Comparison of ENCODE assay signal across 8 cellular contexts in genomic region chr1:43969746-43970466, GRCh38. TPM values are rescaled to one million over a fixed set of nuclear protein-coding genes. Genes with fewer than 3 reads are reported as not detected.
DNase-seq lines count a peak whose midpoint lies in the region; ATAC-seq and TF ChIP-seq lines count a peak whose summit lies in the region.

DPH2 (plus strand) TSS chr1:43970010; CDS start chr1:43970176, 166 bp downstream.

- peak; percentile 27 for TF ChIP-seq POLR2A in right lobe of liver (IDR thresholded peaks at IDR 0.05)

- DNase-seq in NCI-H82 (lab: John Stamatoyannopoulos, UW) (peak; percentile 99), dorsolateral prefrontal cortex (peak; percentile 94 to 99 (median 98)), right lobe of liver (peak; percentile 97 to 98 (median 98))
- DNase-seq in activated CD4-positive, alpha-beta T cell treated with anti-CD3 and anti-CD28 coated beads, Interleukin-2, amount 50 U/mL, for 48 hours, result peak; percentile 97 to 98
- DNase-seq in stimulated activated CD4-positive, alpha-beta T cell treated with anti-CD3 and anti-CD28 coated beads, Interleukin-4, amount 100 ng/mL, for 4 hours, result peak; percentile 94 to 96

- peak within 1 kb of the TSS; percentile 68 for H3K27ac ChIP-seq in C4-2B
- H3K27ac ChIP-seq in dorsolateral prefrontal cortex, result peak within 1 kb of the TSS in 37 of 59 donors; percentile 6 to 77 (median 54)
- H3K27ac ChIP-seq in right lobe of liver, result no peak within 1 kb of the TSS

- no peaks in the 10 kb centered on the region for H3K36me3 ChIP-seq in right lobe of liver

- H3K4me1 ChIP-seq in right lobe of liver, result peaks cover 0 to 8% (median 3%) of the 10 kb centered on the region in 4 donors

- H3K27me3 ChIP-seq in dorsolateral prefrontal cortex (no peaks in the 10 kb centered on the region), right lobe of liver (no peaks in the 10 kb centered on the region)

- no peaks in the 10 kb centered on the region for H3K9me3 ChIP-seq in right lobe of liver

- TF ChIP-seq CTCF in C4-2B (conservative IDR thresholded peaks at IDR 0.05) (no peak), dorsolateral prefrontal cortex (IDR thresholded peaks at IDR 0.05 in 54 of 56, conservative IDR thresholded peaks at IDR 0.05 in 2 of 56; ENCODE audit: low read depth in 1 of 56, partially characterized antibody in 56 of 56) (peak in 54 of 56 donors; percentile 13 to 63 (median 48)), right lobe of liver (IDR thresholded peaks at IDR 0.05) (peak in 1 of 4 donors; percentile 14)

- H3K4me3 ChIP-seq in dorsolateral prefrontal cortex, result peak within 1 kb of the TSS; percentile 59 to 98 (median 87)
- peak within 1 kb of the TSS; percentile 77 to 98 (median 86) for H3K4me3 ChIP-seq in right lobe of liver

- intact Hi-C loops in dorsolateral prefrontal cortex (cut with DNase I), result no loop called here
- intact Hi-C loops in right lobe of liver (cut with DNase I), result no loop called here

- WGBS in right lobe of liver (ENCODE audit: insufficient coverage, low coverage, low lambda C conversion rate, missing lambda C conversion rate), result 0% methylated on average over 16 of the region's 47 CpGs

- ATAC-seq in GM19372 (IDR thresholded peaks at IDR 0.05; ENCODE audit: low read depth, unreplicated experiment) (peak; percentile 81), HG03565 (IDR thresholded peaks at IDR 0.05; ENCODE audit: unreplicated experiment) (peak; percentile 71), right lobe of liver (peak; percentile 87 to 93 (median 90))

RNA-seq across cellular contexts. Expression of gene DPH2, which starts in this region (rescaled TPM):
- total RNA-seq in dorsolateral prefrontal cortex (10 to 100 TPM; 12.0 to 31.1 (median 20.7) TPM), right lobe of liver (10 to 100 TPM in 5 of 6 experiments, 1 to 10 TPM in 1; 8.9 to 27.5 (median 12.0) TPM)

Comparison
In these comparisons a context has a peak if more than half of its experiments do, and no peak if none do; other contexts are left out.
1. H3K27ac ChIP-seq: peak in C4-2B (single experiment) and dorsolateral prefrontal cortex (37 of 59); none in right lobe of liver (0 of 3).
2. Peak in every context shown above with its lines, with median percentiles within 50 percentile points of each other: ATAC-seq and DNase-seq.